Comparison of ENCODE assay signal across 1 cellular context in the genomic region with DNA sequence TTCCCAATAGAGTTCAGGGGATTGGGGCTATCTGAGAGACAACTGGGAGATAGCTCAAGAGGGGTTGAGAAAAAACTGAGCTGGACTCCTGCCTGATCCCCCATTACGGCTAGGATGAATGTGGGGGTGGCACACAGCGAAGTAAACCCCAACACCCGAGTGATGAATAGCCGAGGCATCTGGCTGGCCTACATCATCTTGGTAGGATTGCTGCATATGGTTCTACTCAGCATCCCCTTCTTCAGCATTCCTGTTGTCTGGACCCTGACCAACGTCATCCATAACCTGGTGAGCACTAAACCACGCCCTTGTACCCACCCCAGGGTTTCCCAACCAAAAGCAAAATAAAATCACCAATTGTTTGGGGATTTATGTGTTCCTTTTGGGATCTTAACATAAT.
TF ChIP-seq lines count a peak whose summit lies in the region.

No MANE protein-coding gene starts in this region.

TF ChIP-seq in K562, 482 proteins besides CTCF, POLR2A, EP300 and RAD21:
- TF ChIP-seq ZNF23 (CRISPR knock-in tag; IDR thresholded peaks at IDR 0.05): no peak
- TF ChIP-seq, protein P1, sequence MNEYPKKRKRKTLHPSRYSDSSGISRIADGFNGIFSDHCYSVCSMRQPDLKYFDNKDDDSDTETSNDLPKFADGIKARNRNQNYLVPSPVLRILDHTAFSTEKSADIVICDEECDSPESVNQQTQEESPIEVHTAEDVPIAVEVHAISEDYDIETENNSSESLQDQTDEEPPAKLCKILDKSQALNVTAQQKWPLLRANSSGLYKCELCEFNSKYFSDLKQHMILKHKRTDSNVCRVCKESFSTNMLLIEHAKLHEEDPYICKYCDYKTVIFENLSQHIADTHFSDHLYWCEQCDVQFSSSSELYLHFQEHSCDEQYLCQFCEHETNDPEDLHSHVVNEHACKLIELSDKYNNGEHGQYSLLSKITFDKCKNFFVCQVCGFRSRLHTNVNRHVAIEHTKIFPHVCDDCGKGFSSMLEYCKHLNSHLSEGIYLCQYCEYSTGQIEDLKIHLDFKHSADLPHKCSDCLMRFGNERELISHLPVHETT (CRISPR knock-in tag; conservative IDR thresholded peaks at IDR 0.05 in 1 of 2, IDR thresholded peaks at IDR 0.05 in 1 of 2): no peak
- TF ChIP-seq HEY1 (CRISPR knock-in tag; IDR thresholded peaks at IDR 0.05; ENCODE audit: borderline replicate concordance): no peak
- no peak for TF ChIP-seq CEBPG (CRISPR knock-in tag; IDR thresholded peaks at IDR 0.05)
- TF ChIP-seq CEBPG (tag; conservative IDR thresholded peaks at IDR 0.05 in 1 of 2, IDR thresholded peaks at IDR 0.05 in 1 of 2): no peak
TF ChIP-seq in K562: peak in this region for 0.
